ENCODE assay signal across 17 cellular contexts in genomic region chr6:110728501-110728900, GRCh38.
DNase-seq lines count a peak whose midpoint lies in the region; ATAC-seq and TF ChIP-seq lines count a peak whose summit lies in the region.
"Had no signal": no experiment of that assay in that cellular context is flagged by ENCODE, and none has a peak within 500 bp of the region (broad histone marks: within the 10 kb centered on the region; RNA-seq: fewer than 3 reads in every experiment).

No MANE protein-coding gene starts in this region.

- peaks cover 5% of the 10 kb centered on the region; the same call in 1 of the 2 replicates for H3K9me3 ChIP-seq in OCI-LY7 (ENCODE audit: low read length)
- H3K9me3 ChIP-seq: pancreas had no signal

- no peak overlapping the region for H2AFZ ChIP-seq in OCI-LY7 (ENCODE audit: low read length)
- H2AFZ ChIP-seq: PC-9 had no signal

- POLR2A ChIA-PET in OCI-LY7 (lab: Charles Lee): interaction anchor here (0.7 to 1.0 kb wide), 4 partner anchors 18 to 150 kb away, joined by 3 to 4 read pairs (median 4); partner anchors contain the start of gene CDK19

- H3K36me3 ChIP-seq in OCI-LY7 (ENCODE audit: insufficient read depth, low read length): no peaks in the 10 kb centered on the region; the same call in 1 of the 2 replicates
- H3K36me3 ChIP-seq: pancreas had no signal

- H3K4me2 ChIP-seq in OCI-LY7 (ENCODE audit: low read length): no peak overlapping the region
- H3K4me2 ChIP-seq: PC-9 had no signal

- no peak overlapping the region for H3K27ac ChIP-seq in OCI-LY7 (ENCODE audit: low read depth, low read length, poor library complexity, severe bottlenecking)
- H3K27ac ChIP-seq: pancreas, PC-9 had no signal

- H3K9me2 ChIP-seq in OCI-LY7 (ENCODE audit: insufficient read depth, low read length): no peaks in the 10 kb centered on the region

- DNase-seq in GM12864 (ENCODE audit: low read depth) (peak; percentile 3), OCI-LY7 (ENCODE audit: low spot score) (no peak), AG20443 (ENCODE audit: low spot score) (no peak), RPMI8226 (no peak)
- DNase-seq: ACHN; activated naive CD4-positive, alpha-beta T cell treated with anti-CD3 and anti-CD28 coated beads, Interleukin-2, amount 50 U/mL, for 16 hours; kidney glomerular epithelial cell; NCI-H1092; NCI-H2227 treated with DMSO at 0.1 percent for 48 hours; pancreas; PC-9; SW 1271 had no signal

- no peaks in the 10 kb centered on the region for H3K79me2 ChIP-seq in OCI-LY7 (ENCODE audit: insufficient read depth, low read depth, low read length)

- TF ChIP-seq CTCF in GM12864 (IDR thresholded peaks at IDR 0.05; ENCODE audit: low read depth, low read length, missing control alignments): no peak
- no peak for TF ChIP-seq CTCF in OCI-LY7 (conservative IDR thresholded peaks at IDR 0.05; ENCODE audit: low read length)

- CTCF ChIA-PET in OCI-LY7 (lab: Charles Lee; ENCODE audit: unreplicated experiment): no interaction called here

- H3K4me1 ChIP-seq in OCI-LY7 (ENCODE audit: insufficient read depth, low read length, poor library complexity, severe bottlenecking): no peaks in the 10 kb centered on the region
- H3K4me1 ChIP-seq: pancreas had no signal

- H3K4me3 ChIP-seq in GM12864 (ENCODE audit: low read depth, low read length) (no peak overlapping the region), OCI-LY7 (ENCODE audit: low read depth, low read length, poor library complexity, severe bottlenecking) (no peak overlapping the region)
- H3K4me3 ChIP-seq: pancreas, PC-9 had no signal

- no TSS peak for BruUV-seq in OCI-LY7 (replicated peaks; lab: Mats Ljungman, UMichigan)

- ATAC-seq in GM19025 (IDR thresholded peaks at IDR 0.05; ENCODE audit: low read depth, unreplicated experiment) (peak; percentile 61), HG02885 (IDR thresholded peaks at IDR 0.05; ENCODE audit: poor library complexity, unreplicated experiment) (peak; percentile 69), HG03575 (IDR thresholded peaks at IDR 0.05; ENCODE audit: extremely low read depth, insufficient number of reproducible peaks, low FRiP score, unreplicated experiment) (peak; percentile 67), HG03571 (IDR thresholded peaks at IDR 0.05; ENCODE audit: unreplicated experiment) (no peak)
- ATAC-seq: pancreas, WTC11 had no signal

- no peaks in the 10 kb centered on the region for H4K20me1 ChIP-seq in OCI-LY7 (ENCODE audit: insufficient read depth, low read length)

- intact Hi-C loops in OCI-LY7 (cut with micrococcal nuclease; ENCODE audit: unreplicated experiment): no loop called here
